Comparison of ENCODE assay signal across 8 cellular contexts in genomic region chr12:89960011-89960507, GRCh38.
DNase-seq lines count a peak whose midpoint lies in the region; ATAC-seq lines count a peak whose summit lies in the region.

No MANE protein-coding gene starts in this region.

- peak overlapping the region; percentile 15; the same call in 1 of the 2 replicates for H3K27ac ChIP-seq in ACC112 (ENCODE audit: low read depth, low read length)

- no peak for DNase-seq in central memory CD8-positive, alpha-beta T cell (ENCODE audit: low spot score in 2 of 2)
- DNase-seq in effector CD8-positive, alpha-beta T cell (lab: John Stamatoyannopoulos, UW) = no peak
- no peak for DNase-seq in NCI-H526 treated with DMSO at 0.1 percent for 48 hours (lab: John Stamatoyannopoulos, UW)
- DNase-seq in mucosa of gallbladder (ENCODE audit: low spot score) = no peak
- no peak for DNase-seq in immature natural killer cell

- H3K4me3 Mint-ChIP-seq in central memory CD8-positive, alpha-beta T cell = no peak overlapping the region
- no peak overlapping the region for H3K4me3 Mint-ChIP-seq in immature natural killer cell

- no peaks in the 10 kb centered on the region for H3K27me3 ChIP-seq in ACC112 (ENCODE audit: insufficient read depth, low read length)

- peaks cover 9% of the 10 kb centered on the region for H3K27me3 Mint-ChIP-seq in central memory CD8-positive, alpha-beta T cell
- H3K27me3 Mint-ChIP-seq in immature natural killer cell (ENCODE audit: low read depth in 3 of 3) = peaks cover 1 to 9% (median 4%) of the 10 kb centered on the region in 3 donors

- no peaks in the 10 kb centered on the region for H3K36me3 Mint-ChIP-seq in central memory CD8-positive, alpha-beta T cell (ENCODE audit: insufficient read depth)
- no peaks in the 10 kb centered on the region for H3K36me3 Mint-ChIP-seq in immature natural killer cell

- no peak overlapping the region for H3K27ac Mint-ChIP-seq in central memory CD8-positive, alpha-beta T cell (ENCODE audit: low read depth)
- no peak overlapping the region for H3K27ac Mint-ChIP-seq in immature natural killer cell

- ATAC-seq in GM19023 (IDR thresholded peaks at IDR 0.05; ENCODE audit: unreplicated experiment) (peak; percentile 96), HG03064 (IDR thresholded peaks at IDR 0.05; ENCODE audit: low read depth, unreplicated experiment) (peak; percentile 94)
- ATAC-seq in central memory CD8-positive, alpha-beta T cell (replicated peaks; ENCODE audit: extremely low read depth, poor library complexity, severe bottlenecking) = peak; percentile 52

- H3K36me3 ChIP-seq in ACC112 (ENCODE audit: insufficient read depth, low read length) = no peaks in the 10 kb centered on the region

- H3K79me2 ChIP-seq in ACC112 (ENCODE audit: control insufficient read depth, insufficient read depth, low read length, unreplicated experiment) = no peaks in the 10 kb centered on the region

- H3K4me1 Mint-ChIP-seq in central memory CD8-positive, alpha-beta T cell = peaks cover 18% of the 10 kb centered on the region
- peaks cover 2 to 6% of the 10 kb centered on the region in 2 donors for H3K4me1 Mint-ChIP-seq in immature natural killer cell

- H2AFZ ChIP-seq in ACC112 (ENCODE audit: low read length, unreplicated experiment) = no peak overlapping the region

- H3K4me1 ChIP-seq in ACC112 (ENCODE audit: control insufficient read depth, insufficient read depth, low read length, unreplicated experiment) = peaks cover 4% of the 10 kb centered on the region

- H3K9me3 Mint-ChIP-seq in central memory CD8-positive, alpha-beta T cell = no peaks in the 10 kb centered on the region
- H3K9me3 Mint-ChIP-seq in immature natural killer cell = no peaks in the 10 kb centered on the region

- H3K4me3 ChIP-seq in ACC112 (ENCODE audit: low read depth, low read length) = no peak overlapping the region
